ENCODE assay signal across 20 cellular contexts in the genomic region with DNA sequence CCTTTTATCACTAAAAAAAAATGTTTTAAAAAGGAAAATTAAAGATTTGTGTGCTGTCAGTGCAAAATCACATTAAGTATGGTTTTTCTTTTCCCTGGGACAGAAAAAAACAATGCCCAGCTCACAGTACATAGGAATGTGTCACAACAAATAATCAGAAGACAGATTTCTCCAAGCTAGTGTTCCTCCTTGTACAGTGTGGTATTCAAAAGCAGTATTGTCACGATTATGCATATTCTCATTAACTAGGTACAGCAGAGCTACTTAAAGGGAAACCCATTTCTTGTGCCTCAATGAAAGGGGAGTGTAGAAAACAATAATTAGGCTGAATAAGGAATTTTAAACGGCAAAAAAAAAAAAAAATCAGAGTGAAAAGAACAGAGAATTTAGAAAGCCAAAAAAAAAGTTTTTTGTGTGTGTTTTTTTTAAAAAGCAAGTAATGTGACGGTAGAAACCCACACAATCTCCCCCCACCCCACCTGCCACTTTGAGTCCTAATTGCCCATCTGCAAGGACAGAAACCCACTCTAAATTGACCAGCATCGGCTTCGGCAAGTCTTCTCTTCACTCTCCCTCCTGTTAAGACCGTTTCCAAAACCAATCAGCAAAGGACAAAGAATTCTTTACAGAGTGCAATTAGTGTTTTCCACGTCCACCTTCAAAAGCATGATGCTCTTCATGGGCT. TPM values are rescaled to one million over a fixed set of nuclear protein-coding genes. Genes with fewer than 3 reads are reported as not detected.
DNase-seq lines count a peak whose midpoint lies in the region; ATAC-seq and TF ChIP-seq lines count a peak whose summit lies in the region.
"Had no signal": no experiment of that assay in that cellular context is flagged by ENCODE, and none has a peak within 500 bp of the region (broad histone marks: within the 10 kb centered on the region; RNA-seq: fewer than 3 reads in every experiment).

No MANE protein-coding gene starts in this region.

- H3K9me3 Mint-ChIP-seq in activated naive CD8-positive, alpha-beta T cell treated with anti-CD3 and anti-CD28 coated beads for 36 hours, result no peaks in the 10 kb centered on the region
- H3K9me3 Mint-ChIP-seq: IgD-negative memory B cell, T-cell had no signal

- peaks cover 11% of the 10 kb centered on the region for H3K4me1 Mint-ChIP-seq in activated naive CD8-positive, alpha-beta T cell treated with anti-CD3 and anti-CD28 coated beads for 36 hours
- H3K4me1 Mint-ChIP-seq: IgD-negative memory B cell had no signal

- peaks cover 30% of the 10 kb centered on the region for H3K4me1 ChIP-seq in ACC112 (ENCODE audit: control insufficient read depth, insufficient read depth, low read length, unreplicated experiment)
- peaks cover 63% of the 10 kb centered on the region for H3K4me1 ChIP-seq in RWPE2 (ENCODE audit: insufficient read depth, poor library complexity, severe bottlenecking)
- H3K4me1 ChIP-seq in fibroblast of lung (ENCODE audit: control insufficient read depth, extremely low read depth, insufficient read depth, low read length), result peaks cover 7% of the 10 kb centered on the region
- peaks cover 13% of the 10 kb centered on the region for H3K4me1 ChIP-seq in rectal smooth muscle tissue (ENCODE audit: control insufficient read depth, insufficient read depth, low read length)
- peaks cover 3% of the 10 kb centered on the region for H3K4me1 ChIP-seq in A673 (ENCODE audit: insufficient read depth, low read length, poor library complexity, severe bottlenecking)
- H3K4me1 ChIP-seq: psoas muscle had no signal

- intact Hi-C loops in A673 (cut with micrococcal nuclease; ENCODE audit: unreplicated experiment), result no loop called here

- H4K20me1 ChIP-seq in fibroblast of lung (ENCODE audit: control insufficient read depth, extremely low read depth, insufficient read depth, low read length), result no peaks in the 10 kb centered on the region

- CTCF ChIA-PET in A673 (lab: Charles Lee), result interaction anchor here (0.6 kb wide), 1 partner anchor 1336 kb away, joined by 3 read pairs; no protein-coding TSS in a partner anchor

- no peak for ATAC-seq in RWPE2 (ENCODE audit: low read depth)
- ATAC-seq: Right ventricle myocardium inferior, T-cell had no signal

- TF ChIP-seq CTCF in RWPE2 (IDR thresholded peaks at IDR 0.05; ENCODE audit: poor library complexity, severe bottlenecking) (no peak), fibroblast of lung (conservative IDR thresholded peaks at IDR 0.05 in 1 of 2, IDR thresholded peaks at IDR 0.05 in 1 of 2; ENCODE audit: low read depth in 1 of 2, low read length in 2 of 2) (no peak), A673 (conservative IDR thresholded peaks at IDR 0.05; ENCODE audit: low read depth, low read length) (no peak), GM20000 (IDR thresholded peaks at IDR 0.05; ENCODE audit: extremely low read depth, missing control alignments) (no peak)

- POLR2A ChIA-PET in A673 (lab: Charles Lee; ENCODE audit: low non-redundant PET), result no interaction called here

- H3K79me2 ChIP-seq in ACC112 (ENCODE audit: control insufficient read depth, insufficient read depth, low read length, unreplicated experiment) (no peaks in the 10 kb centered on the region), fibroblast of lung (ENCODE audit: control insufficient read depth, insufficient read depth, low read length) (no peaks in the 10 kb centered on the region)

- H3K36me3 ChIP-seq in ACC112 (ENCODE audit: insufficient read depth, low read length) (no peaks in the 10 kb centered on the region), RWPE2 (ENCODE audit: low read depth) (no peaks in the 10 kb centered on the region; the same call in 1 of the 2 replicates), fibroblast of lung (ENCODE audit: control insufficient read depth, insufficient read depth, low read length) (no peaks in the 10 kb centered on the region), rectal smooth muscle tissue (ENCODE audit: control insufficient read depth, insufficient read depth, low read length) (no peaks in the 10 kb centered on the region), A673 (ENCODE audit: insufficient read depth, low read length, poor library complexity, severe bottlenecking) (no peaks in the 10 kb centered on the region)

- no TSS peak for BruUV-seq in A673 (replicated peaks; lab: Mats Ljungman, UMichigan)

- H3K27me3 ChIP-seq in ACC112 (ENCODE audit: insufficient read depth, low read length) (no peaks in the 10 kb centered on the region), RWPE2 (ENCODE audit: insufficient read depth, poor library complexity, severe bottlenecking) (no peaks in the 10 kb centered on the region), fibroblast of lung (ENCODE audit: control insufficient read depth, insufficient read depth, low read length) (no peaks in the 10 kb centered on the region), rectal smooth muscle tissue (ENCODE audit: control insufficient read depth, insufficient read depth, low read length) (no peaks in the 10 kb centered on the region), A673 (replicated peaks; ENCODE audit: insufficient read depth, low read depth, low read length, poor library complexity) (no peaks in the 10 kb centered on the region)
- H3K27me3 ChIP-seq: gastrocnemius medialis had no signal

- H3K27ac ChIP-seq in ACC112 (ENCODE audit: low read depth, low read length), result no peak overlapping the region
- H3K27ac ChIP-seq in RWPE2 (ENCODE audit: poor library complexity, severe bottlenecking), result peak overlapping the region; percentile 40
- H3K27ac ChIP-seq in fibroblast of lung (ENCODE audit: insufficient read depth, low read length), result no peak overlapping the region
- H3K27ac ChIP-seq in rectal smooth muscle tissue (ENCODE audit: low read depth, low read length), result no peak overlapping the region
- no peak overlapping the region for H3K27ac ChIP-seq in A673 (ENCODE audit: low read depth, low read length, poor library complexity, severe bottlenecking)
- H3K27ac ChIP-seq: gastrocnemius medialis, psoas muscle had no signal

- H3K27me3 Mint-ChIP-seq in activated naive CD8-positive, alpha-beta T cell treated with anti-CD3 and anti-CD28 coated beads for 36 hours, result no peaks in the 10 kb centered on the region
- H3K27me3 Mint-ChIP-seq: activated CD4-positive, alpha-beta T cell treated with anti-CD3 and anti-CD28 coated beads, Interleukin-2, amount 10 ng/mL, durations not matched to agents 7 days and 5 days; IgD-negative memory B cell; T-cell had no signal

- H3K4me3 ChIP-seq in ACC112 (ENCODE audit: low read depth, low read length) (peak overlapping the region; percentile 16), RWPE2 (ENCODE audit: severe bottlenecking) (no peak overlapping the region), fibroblast of lung (replicated peaks in 1 of 4; ENCODE audit: control extremely low read depth in 1 of 4, insufficient read depth in 1 of 4, low read depth in 3 of 4, low read length in 4 of 4) (no peak overlapping the region), rectal smooth muscle tissue (ENCODE audit: low read length) (peak overlapping the region; percentile 11), A673 (ENCODE audit: low read depth, low read length, poor library complexity, severe bottlenecking) (no peak overlapping the region)
- H3K4me3 ChIP-seq: gastrocnemius medialis, psoas muscle had no signal

- H3K27ac Mint-ChIP-seq in activated naive CD8-positive, alpha-beta T cell treated with anti-CD3 and anti-CD28 coated beads for 36 hours, result no peak overlapping the region
- H3K27ac Mint-ChIP-seq: activated CD4-positive, alpha-beta T cell treated with anti-CD3 and anti-CD28 coated beads, Interleukin-2, amount 10 ng/mL, durations not matched to agents 7 days and 5 days; IgD-negative memory B cell; nephron progenitor cell had no signal

- no peak for DNase-seq in RWPE2 (ENCODE audit: low spot score)
- DNase-seq in fibroblast of lung (ENCODE audit: low read depth in 2 of 2), result no peak
- DNase-seq in ureter (ENCODE audit: low spot score), result no peak
- DNase-seq in A673 (ENCODE audit: low spot score), result no peak
- no peak for DNase-seq in activated naive CD8-positive, alpha-beta T cell treated with anti-CD3 and anti-CD28 coated beads for 36 hours
- no peak for DNase-seq in GM20000 (ENCODE audit: low spot score)
- DNase-seq: activated CD4-positive, alpha-beta T cell treated with anti-CD3 and anti-CD28 coated beads, Interleukin-2, amount 10 ng/mL, durations not matched to agents 7 days and 5 days; activated CD8-positive, alpha-beta memory T cell treated with anti-CD3 and anti-CD28 coated beads, Interleukin-2, amount 50 U/mL, for 48 hours; activated gamma-delta T cell; erythroblast; MM.1S; NCI-H1436 treated with DMSO at 0.1 percent for 48 hours; nephron progenitor cell; psoas muscle; T-cell had no signal

- H3K9ac ChIP-seq in fibroblast of lung (ENCODE audit: insufficient read depth, low read length), result no peak overlapping the region
- no peak overlapping the region for H3K9ac ChIP-seq in rectal smooth muscle tissue (ENCODE audit: low read length)

- H3K4me3 Mint-ChIP-seq in activated naive CD8-positive, alpha-beta T cell treated with anti-CD3 and anti-CD28 coated beads for 36 hours, result no peak overlapping the region
- H3K4me3 Mint-ChIP-seq: activated CD4-positive, alpha-beta T cell treated with anti-CD3 and anti-CD28 coated beads, Interleukin-2, amount 10 ng/mL, durations not matched to agents 7 days and 5 days; IgD-negative memory B cell; nephron progenitor cell; T-cell had no signal

- H3K9me3 ChIP-seq in RWPE2 (ENCODE audit: severe bottlenecking) (no peaks in the 10 kb centered on the region), fibroblast of lung (ENCODE audit: control insufficient read depth, insufficient read depth, low read depth, low read length) (no peaks in the 10 kb centered on the region), A673 (ENCODE audit: low read depth, low read length, poor library complexity, severe bottlenecking) (no peaks in the 10 kb centered on the region)
- H3K9me3 ChIP-seq: gastrocnemius medialis, psoas muscle had no signal

- H3K4me2 ChIP-seq in fibroblast of lung (ENCODE audit: extremely low read depth, insufficient read depth, low read length), result peak overlapping the region; percentile 56

- H2AFZ ChIP-seq in ACC112 (ENCODE audit: low read length, unreplicated experiment) (no peak overlapping the region), fibroblast of lung (ENCODE audit: low read length) (no peak overlapping the region)

- H3K36me3 Mint-ChIP-seq in activated naive CD8-positive, alpha-beta T cell treated with anti-CD3 and anti-CD28 coated beads for 36 hours, result peaks cover 7% of the 10 kb centered on the region

RNA-seq across cellular contexts. Expression of a gene that starts 41.0 kb away (rescaled TPM):
- total RNA-seq in fibroblast of lung (1.8 and 2.6 TPM in 2 replicates), ureter (33.2 TPM), A673 (2021) (3.1 and 4.6 TPM in 2 replicates)
- polyA plus RNA-seq in fibroblast of lung, result 7.6 and 12.8 TPM in 2 replicates
- polyA plus RNA-seq in fibroblast of lung (2012), result 3.3 and 5.8 TPM in 2 replicates
- 0.86 and 2.4 TPM in 2 replicates for polyA minus RNA-seq in fibroblast of lung (ENCODE audit: low replicate concordance)
- 10 to 100 TPM; 24.9 to 26.1 TPM for total RNA-seq in activated naive CD8-positive, alpha-beta T cell treated with anti-CD3 and anti-CD28 coated beads for 36 hours

Comparison
In these comparisons a context has a peak if more than half of its experiments do, and no peak if none do; other contexts are left out.
1. H3K4me3 ChIP-seq: peak in ACC112 (single experiment) and rectal smooth muscle tissue (single experiment); none in RWPE2 (single experiment), fibroblast of lung (0 of 4) and A673 (single experiment).